Comparison of ENCODE assay signal across 1 cellular context in the genomic region with DNA sequence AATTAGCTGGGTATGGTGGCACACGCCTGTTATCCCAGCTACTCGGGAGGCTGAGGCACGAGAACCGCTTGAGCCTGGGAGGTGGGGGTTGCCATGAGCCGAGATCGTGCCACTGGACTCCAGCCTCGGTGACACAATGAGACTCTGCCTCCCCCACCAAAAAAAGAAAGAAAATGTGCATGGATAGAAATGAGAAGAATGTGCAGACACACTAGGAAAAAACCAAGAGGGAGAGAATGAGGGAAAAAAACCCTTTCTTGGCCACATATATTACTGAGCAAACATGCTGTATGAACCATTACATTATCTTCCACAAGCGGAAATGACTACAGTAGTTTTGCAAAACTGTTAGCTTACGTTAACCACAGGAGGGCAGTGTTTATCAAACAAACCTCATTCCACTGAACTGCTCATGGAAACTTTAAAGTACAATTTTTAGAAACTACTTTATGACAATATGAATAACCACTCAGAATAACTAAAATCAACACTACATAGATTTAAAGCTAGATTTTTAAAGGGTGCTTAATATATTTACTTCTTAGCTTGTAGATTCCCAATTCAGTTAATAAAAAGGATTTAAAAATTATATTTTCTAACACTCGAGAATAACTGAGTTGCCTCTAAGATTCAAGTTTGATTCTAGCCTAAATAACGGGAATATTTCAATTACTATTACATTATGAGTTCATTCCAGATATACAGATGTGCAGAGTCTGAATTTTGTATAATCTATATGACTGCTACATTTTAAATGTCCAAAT.
TF ChIP-seq lines count a peak whose summit lies in the region.

No MANE protein-coding gene starts in this region.

TF ChIP-seq in HepG2, 621 proteins besides CTCF, POLR2A, EP300 and RAD21 (continued from another document and continues in another):
- TF ChIP-seq, protein P1, sequence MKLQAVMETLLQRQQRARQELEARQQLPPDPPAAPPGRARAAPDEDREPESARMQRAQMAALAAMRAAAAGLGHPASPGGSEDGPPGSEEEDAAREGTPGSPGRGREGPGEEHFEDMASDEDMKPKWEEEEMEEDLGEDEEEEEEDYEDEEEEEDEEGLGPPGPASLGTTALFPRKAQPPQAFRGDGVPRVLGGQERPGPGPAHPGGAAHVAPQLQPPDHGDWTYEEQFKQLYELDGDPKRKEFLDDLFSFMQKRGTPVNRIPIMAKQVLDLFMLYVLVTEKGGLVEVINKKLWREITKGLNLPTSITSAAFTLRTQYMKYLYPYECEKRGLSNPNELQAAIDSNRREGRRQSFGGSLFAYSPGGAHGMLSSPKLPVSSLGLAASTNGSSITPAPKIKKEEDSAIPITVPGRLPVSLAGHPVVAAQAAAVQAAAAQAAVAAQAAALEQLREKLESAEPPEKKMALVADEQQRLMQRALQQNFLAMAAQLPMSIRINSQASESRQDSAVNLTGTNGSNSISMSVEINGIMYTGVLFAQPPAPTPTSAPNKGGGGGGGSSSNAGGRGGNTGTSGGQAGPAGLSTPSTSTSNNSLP (IDR thresholded peaks at IDR 0.05; ENCODE audit: low read depth, low read length): peak; percentile 67
- TF ChIP-seq DMAP1 (CRISPR knock-in tag; IDR thresholded peaks at IDR 0.05) (peak; percentile 66; the same call in 1 of the 2 replicates), ZNF614 (CRISPR knock-in tag; IDR thresholded peaks at IDR 0.05; ENCODE audit: borderline replicate concordance) (no peak), GTF3A (CRISPR knock-in tag; conservative IDR thresholded peaks at IDR 0.05) (no peak), KAT8 (CRISPR knock-in tag; IDR thresholded peaks at IDR 0.05) (peak; percentile 64), KLF15 (CRISPR knock-in tag; IDR thresholded peaks at IDR 0.05; ENCODE audit: borderline replicate concordance) (no peak), ZNF878 (CRISPR knock-in tag; IDR thresholded peaks at IDR 0.05) (no peak), MAFG (CRISPR knock-in tag; IDR thresholded peaks at IDR 0.05) (no peak), SRSF1 (optimal IDR thresholded peaks at IDR 0.05; ENCODE audit: low read depth, low read length) (no peak), SALL1 (CRISPR knock-in tag; IDR thresholded peaks at IDR 0.05) (peak; percentile 31; the same call in 1 of the 2 replicates), RBM39 (IDR thresholded peaks at IDR 0.05; ENCODE audit: low read depth, low read length, poor library complexity, severe bottlenecking) (no peak), ZNF460 (CRISPR knock-in tag; IDR thresholded peaks at IDR 0.05; ENCODE audit: borderline replicate concordance) (peak; percentile 77), ZKSCAN8 (CRISPR knock-in tag; IDR thresholded peaks at IDR 0.05; ENCODE audit: borderline replicate concordance) (peak; percentile 48; the same call in 1 of the 2 replicates), ETV5 (CRISPR knock-in tag; IDR thresholded peaks at IDR 0.05; ENCODE audit: borderline replicate concordance) (peak; percentile 84), TEAD3 (CRISPR knock-in tag; optimal IDR thresholded peaks at IDR 0.05; ENCODE audit: borderline replicate concordance) (peak; percentile 21), KLF12 (CRISPR knock-in tag; IDR thresholded peaks at IDR 0.05; ENCODE audit: borderline replicate concordance) (no peak), PHF5A (CRISPR knock-in tag; IDR thresholded peaks at IDR 0.05; ENCODE audit: low read depth, unreplicated experiment) (no peak), CBX5 (CRISPR knock-in tag; IDR thresholded peaks at IDR 0.05; ENCODE audit: borderline replicate concordance) (no peak), NCOA2 (CRISPR knock-in tag; IDR thresholded peaks at IDR 0.05) (no peak), SNAPC2 (CRISPR knock-in tag; IDR thresholded peaks at IDR 0.05) (peak; percentile 78; the same call in 1 of the 2 replicates)
- TF ChIP-seq, protein P2, sequence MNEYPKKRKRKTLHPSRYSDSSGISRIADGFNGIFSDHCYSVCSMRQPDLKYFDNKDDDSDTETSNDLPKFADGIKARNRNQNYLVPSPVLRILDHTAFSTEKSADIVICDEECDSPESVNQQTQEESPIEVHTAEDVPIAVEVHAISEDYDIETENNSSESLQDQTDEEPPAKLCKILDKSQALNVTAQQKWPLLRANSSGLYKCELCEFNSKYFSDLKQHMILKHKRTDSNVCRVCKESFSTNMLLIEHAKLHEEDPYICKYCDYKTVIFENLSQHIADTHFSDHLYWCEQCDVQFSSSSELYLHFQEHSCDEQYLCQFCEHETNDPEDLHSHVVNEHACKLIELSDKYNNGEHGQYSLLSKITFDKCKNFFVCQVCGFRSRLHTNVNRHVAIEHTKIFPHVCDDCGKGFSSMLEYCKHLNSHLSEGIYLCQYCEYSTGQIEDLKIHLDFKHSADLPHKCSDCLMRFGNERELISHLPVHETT (CRISPR knock-in tag; conservative IDR thresholded peaks at IDR 0.05): no peak
- TF ChIP-seq, protein P3, sequence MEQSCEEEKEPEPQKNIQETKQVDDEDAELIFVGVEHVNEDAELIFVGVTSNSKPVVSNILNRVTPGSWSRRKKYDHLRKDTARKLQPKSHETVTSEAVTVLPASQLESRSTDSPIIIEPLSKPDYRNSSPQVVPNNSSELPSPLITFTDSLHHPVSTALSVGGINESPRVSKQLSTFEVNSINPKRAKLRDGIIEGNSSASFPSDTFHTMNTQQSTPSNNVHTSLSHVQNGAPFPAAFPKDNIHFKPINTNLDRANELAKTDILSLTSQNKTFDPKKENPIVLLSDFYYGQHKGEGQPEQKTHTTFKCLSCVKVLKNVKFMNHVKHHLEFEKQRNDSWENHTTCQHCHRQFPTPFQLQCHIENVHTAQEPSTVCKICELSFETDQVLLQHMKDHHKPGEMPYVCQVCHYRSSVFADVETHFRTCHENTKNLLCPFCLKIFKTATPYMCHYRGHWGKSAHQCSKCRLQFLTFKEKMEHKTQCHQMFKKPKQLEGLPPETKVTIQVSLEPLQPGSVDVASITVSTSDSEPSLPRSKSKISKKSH (CRISPR knock-in tag; IDR thresholded peaks at IDR 0.05; ENCODE audit: borderline replicate concordance): no peak
- TF ChIP-seq, protein P4, sequence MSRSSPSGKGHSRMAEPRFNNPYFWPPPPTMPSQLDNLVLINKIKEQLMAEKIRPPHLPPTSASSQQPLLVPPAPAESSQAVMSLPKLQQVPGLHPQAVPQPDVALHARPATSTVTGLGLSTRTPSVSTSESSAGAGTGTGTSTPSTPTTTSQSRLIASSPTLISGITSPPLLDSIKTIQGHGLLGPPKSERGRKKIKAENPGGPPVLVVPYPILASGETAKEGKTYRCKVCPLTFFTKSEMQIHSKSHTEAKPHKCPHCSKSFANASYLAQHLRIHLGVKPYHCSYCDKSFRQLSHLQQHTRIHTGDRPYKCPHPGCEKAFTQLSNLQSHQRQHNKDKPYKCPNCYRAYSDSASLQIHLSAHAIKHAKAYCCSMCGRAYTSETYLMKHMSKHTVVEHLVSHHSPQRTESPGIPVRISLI (CRISPR knock-in tag; IDR thresholded peaks at IDR 0.05; ENCODE audit: borderline replicate concordance): no peak
- TF ChIP-seq, protein P5, sequence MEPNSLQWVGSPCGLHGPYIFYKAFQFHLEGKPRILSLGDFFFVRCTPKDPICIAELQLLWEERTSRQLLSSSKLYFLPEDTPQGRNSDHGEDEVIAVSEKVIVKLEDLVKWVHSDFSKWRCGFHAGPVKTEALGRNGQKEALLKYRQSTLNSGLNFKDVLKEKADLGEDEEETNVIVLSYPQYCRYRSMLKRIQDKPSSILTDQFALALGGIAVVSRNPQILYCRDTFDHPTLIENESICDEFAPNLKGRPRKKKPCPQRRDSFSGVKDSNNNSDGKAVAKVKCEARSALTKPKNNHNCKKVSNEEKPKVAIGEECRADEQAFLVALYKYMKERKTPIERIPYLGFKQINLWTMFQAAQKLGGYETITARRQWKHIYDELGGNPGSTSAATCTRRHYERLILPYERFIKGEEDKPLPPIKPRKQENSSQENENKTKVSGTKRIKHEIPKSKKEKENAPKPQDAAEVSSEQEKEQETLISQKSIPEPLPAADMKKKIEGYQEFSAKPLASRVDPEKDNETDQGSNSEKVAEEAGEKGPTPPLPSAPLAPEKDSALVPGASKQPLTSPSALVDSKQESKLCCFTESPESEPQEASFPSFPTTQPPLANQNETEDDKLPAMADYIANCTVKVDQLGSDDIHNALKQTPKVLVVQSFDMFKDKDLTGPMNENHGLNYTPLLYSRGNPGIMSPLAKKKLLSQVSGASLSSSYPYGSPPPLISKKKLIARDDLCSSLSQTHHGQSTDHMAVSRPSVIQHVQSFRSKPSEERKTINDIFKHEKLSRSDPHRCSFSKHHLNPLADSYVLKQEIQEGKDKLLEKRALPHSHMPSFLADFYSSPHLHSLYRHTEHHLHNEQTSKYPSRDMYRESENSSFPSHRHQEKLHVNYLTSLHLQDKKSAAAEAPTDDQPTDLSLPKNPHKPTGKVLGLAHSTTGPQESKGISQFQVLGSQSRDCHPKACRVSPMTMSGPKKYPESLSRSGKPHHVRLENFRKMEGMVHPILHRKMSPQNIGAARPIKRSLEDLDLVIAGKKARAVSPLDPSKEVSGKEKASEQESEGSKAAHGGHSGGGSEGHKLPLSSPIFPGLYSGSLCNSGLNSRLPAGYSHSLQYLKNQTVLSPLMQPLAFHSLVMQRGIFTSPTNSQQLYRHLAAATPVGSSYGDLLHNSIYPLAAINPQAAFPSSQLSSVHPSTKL (CRISPR knock-in tag; IDR thresholded peaks at IDR 0.05): peak; percentile 61; the same call in 1 of the 2 replicates
- TF ChIP-seq, protein P6, sequence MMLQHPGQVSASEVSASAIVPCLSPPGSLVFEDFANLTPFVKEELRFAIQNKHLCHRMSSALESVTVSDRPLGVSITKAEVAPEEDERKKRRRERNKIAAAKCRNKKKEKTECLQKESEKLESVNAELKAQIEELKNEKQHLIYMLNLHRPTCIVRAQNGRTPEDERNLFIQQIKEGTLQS (CRISPR knock-in tag; IDR thresholded peaks at IDR 0.05): no peak
- TF ChIP-seq, protein P7, sequence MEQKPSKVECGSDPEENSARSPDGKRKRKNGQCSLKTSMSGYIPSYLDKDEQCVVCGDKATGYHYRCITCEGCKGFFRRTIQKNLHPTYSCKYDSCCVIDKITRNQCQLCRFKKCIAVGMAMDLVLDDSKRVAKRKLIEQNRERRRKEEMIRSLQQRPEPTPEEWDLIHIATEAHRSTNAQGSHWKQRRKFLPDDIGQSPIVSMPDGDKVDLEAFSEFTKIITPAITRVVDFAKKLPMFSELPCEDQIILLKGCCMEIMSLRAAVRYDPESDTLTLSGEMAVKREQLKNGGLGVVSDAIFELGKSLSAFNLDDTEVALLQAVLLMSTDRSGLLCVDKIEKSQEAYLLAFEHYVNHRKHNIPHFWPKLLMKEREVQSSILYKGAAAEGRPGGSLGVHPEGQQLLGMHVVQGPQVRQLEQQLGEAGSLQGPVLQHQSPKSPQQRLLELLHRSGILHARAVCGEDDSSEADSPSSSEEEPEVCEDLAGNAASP (CRISPR knock-in tag; IDR thresholded peaks at IDR 0.05; ENCODE audit: borderline replicate concordance): peak; percentile 24; the same call in 1 of the 2 replicates
- TF ChIP-seq, protein P8, sequence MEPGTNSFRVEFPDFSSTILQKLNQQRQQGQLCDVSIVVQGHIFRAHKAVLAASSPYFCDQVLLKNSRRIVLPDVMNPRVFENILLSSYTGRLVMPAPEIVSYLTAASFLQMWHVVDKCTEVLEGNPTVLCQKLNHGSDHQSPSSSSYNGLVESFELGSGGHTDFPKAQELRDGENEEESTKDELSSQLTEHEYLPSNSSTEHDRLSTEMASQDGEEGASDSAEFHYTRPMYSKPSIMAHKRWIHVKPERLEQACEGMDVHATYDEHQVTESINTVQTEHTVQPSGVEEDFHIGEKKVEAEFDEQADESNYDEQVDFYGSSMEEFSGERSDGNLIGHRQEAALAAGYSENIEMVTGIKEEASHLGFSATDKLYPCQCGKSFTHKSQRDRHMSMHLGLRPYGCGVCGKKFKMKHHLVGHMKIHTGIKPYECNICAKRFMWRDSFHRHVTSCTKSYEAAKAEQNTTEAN (CRISPR knock-in tag; conservative IDR thresholded peaks at IDR 0.05): no peak
- TF ChIP-seq, protein P9, sequence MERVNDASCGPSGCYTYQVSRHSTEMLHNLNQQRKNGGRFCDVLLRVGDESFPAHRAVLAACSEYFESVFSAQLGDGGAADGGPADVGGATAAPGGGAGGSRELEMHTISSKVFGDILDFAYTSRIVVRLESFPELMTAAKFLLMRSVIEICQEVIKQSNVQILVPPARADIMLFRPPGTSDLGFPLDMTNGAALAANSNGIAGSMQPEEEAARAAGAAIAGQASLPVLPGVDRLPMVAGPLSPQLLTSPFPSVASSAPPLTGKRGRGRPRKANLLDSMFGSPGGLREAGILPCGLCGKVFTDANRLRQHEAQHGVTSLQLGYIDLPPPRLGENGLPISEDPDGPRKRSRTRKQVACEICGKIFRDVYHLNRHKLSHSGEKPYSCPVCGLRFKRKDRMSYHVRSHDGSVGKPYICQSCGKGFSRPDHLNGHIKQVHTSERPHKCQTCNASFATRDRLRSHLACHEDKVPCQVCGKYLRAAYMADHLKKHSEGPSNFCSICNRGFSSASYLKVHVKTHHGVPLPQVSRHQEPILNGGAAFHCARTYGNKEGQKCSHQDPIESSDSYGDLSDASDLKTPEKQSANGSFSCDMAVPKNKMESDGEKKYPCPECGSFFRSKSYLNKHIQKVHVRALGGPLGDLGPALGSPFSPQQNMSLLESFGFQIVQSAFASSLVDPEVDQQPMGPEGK (CRISPR knock-in tag; IDR thresholded peaks at IDR 0.05): peak; percentile 26; the same call in 1 of the 2 replicates
- TF ChIP-seq, protein P10, sequence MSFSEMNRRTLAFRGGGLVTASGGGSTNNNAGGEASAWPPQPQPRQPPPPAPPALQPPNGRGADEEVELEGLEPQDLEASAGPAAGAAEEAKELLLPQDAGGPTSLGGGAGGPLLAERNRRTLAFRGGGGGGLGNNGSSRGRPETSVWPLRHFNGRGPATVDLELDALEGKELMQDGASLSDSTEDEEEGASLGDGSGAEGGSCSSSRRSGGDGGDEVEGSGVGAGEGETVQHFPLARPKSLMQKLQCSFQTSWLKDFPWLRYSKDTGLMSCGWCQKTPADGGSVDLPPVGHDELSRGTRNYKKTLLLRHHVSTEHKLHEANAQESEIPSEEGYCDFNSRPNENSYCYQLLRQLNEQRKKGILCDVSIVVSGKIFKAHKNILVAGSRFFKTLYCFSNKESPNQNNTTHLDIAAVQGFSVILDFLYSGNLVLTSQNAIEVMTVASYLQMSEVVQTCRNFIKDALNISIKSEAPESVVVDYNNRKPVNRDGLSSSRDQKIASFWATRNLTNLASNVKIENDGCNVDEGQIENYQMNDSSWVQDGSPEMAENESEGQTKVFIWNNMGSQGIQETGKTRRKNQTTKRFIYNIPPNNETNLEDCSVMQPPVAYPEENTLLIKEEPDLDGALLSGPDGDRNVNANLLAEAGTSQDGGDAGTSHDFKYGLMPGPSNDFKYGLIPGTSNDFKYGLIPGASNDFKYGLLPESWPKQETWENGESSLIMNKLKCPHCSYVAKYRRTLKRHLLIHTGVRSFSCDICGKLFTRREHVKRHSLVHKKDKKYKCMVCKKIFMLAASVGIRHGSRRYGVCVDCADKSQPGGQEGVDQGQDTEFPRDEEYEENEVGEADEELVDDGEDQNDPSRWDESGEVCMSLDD (CRISPR knock-in tag; IDR thresholded peaks at IDR 0.05; ENCODE audit: borderline replicate concordance): no peak
